ENCODE assay signal across 7 cellular contexts in genomic region chr17:79204261-79204660, GRCh38.
"Had no signal": no experiment of that assay in that cellular context is flagged by ENCODE, and none has a peak within 500 bp of the region (broad histone marks: within the 10 kb centered on the region; RNA-seq: fewer than 3 reads in every experiment).

No MANE protein-coding gene starts in this region.

- FAIRE-seq: HTR-8/SVneo, K562 had no signal

- H3K4me3 Mint-ChIP-seq: H9 had no signal

- H3K4me3 ChIP-seq: GM23248, K562 had no signal

- H3K27ac Mint-ChIP-seq: H9 had no signal

- H2AFZ ChIP-seq: GM23248 had no signal

- H3K9ac ChIP-seq: GM23248 had no signal

- H3K27ac ChIP-seq: GM23248 had no signal

- ATAC-seq: K562 had no signal

- DNase-seq: GM23248, GOT3, H9, HCEC 1CT, IMR-90 had no signal

- H3K9me3 Mint-ChIP-seq: H9 had no signal
